ENCODE assay signal across 28 cellular contexts in genomic region chr15:101156061-101156460, GRCh38.
DNase-seq lines count a peak whose midpoint lies in the region; ATAC-seq, FAIRE-seq and TF ChIP-seq lines count a peak whose summit lies in the region.
"Had no signal": no experiment of that assay in that cellular context is flagged by ENCODE, and none has a peak within 500 bp of the region (broad histone marks: within the 10 kb centered on the region; RNA-seq: fewer than 3 reads in every experiment).

No MANE protein-coding gene starts in this region.

- no peak overlapping the region for H3K9ac ChIP-seq in keratinocyte (ENCODE audit: control insufficient read depth, extremely low read depth, insufficient read depth, low read length)

- no peak overlapping the region for H3K27ac Mint-ChIP-seq in natural killer cell treated with Interleukin-12 subunit alpha and Interleukin-12 subunit beta and Interleukin-15 and Interleukin-18, amount 100 ng/mL, for 72 hours
- H3K27ac Mint-ChIP-seq in natural killer cell (no peak overlapping the region), IgD-negative memory B cell (peak overlapping the region in 1 of 3 donors; percentile 43)
- H3K27ac Mint-ChIP-seq: activated CD4-positive, alpha-beta T cell treated with anti-CD3 and anti-CD28 coated beads for 36 hours; T-helper 1 cell treated with Interleukin-12 subunit alpha and Interleukin-12 subunit beta and Interleukin-4 antibody, amounts not matched to agents 30 μg/mL and 1 μg/mL, for 36 hours had no signal

- ATAC-seq in natural killer cell treated with Interleukin-12 subunit alpha and Interleukin-12 subunit beta and Interleukin-15 and Interleukin-18, amount 100 ng/mL, for 72 hours = no peak
- ATAC-seq in natural killer cell = no peak
- no peak for ATAC-seq in aorta (ENCODE audit: low FRiP score)
- no peak for ATAC-seq in heart right ventricle
- ATAC-seq: activated CD4-positive, alpha-beta T cell treated with anti-CD3 and anti-CD28 coated beads for 36 hours; left cardiac atrium had no signal

- peak overlapping the region; percentile 31 for H3K4me2 ChIP-seq in keratinocyte (ENCODE audit: control insufficient read depth, extremely low read depth, insufficient read depth, low read depth, low read length)
- H3K4me2 ChIP-seq: PC-9, smooth muscle cell had no signal

- H3K27me3 Mint-ChIP-seq in natural killer cell treated with Interleukin-12 subunit alpha and Interleukin-12 subunit beta and Interleukin-15 and Interleukin-18, amount 100 ng/mL, for 72 hours = no peaks in the 10 kb centered on the region
- H3K27me3 Mint-ChIP-seq in natural killer cell (ENCODE audit: low read depth in 2 of 2) = no peaks in the 10 kb centered on the region
- peaks cover 12% of the 10 kb centered on the region for H3K27me3 Mint-ChIP-seq in IgD-negative memory B cell
- H3K27me3 Mint-ChIP-seq: activated CD4-positive, alpha-beta T cell treated with anti-CD3 and anti-CD28 coated beads for 36 hours had no signal

- WGBS in aorta, 2 donors = 91 to 92% methylated on average over 6 of the region's 6 CpGs
- WGBS in heart right ventricle, 2 donors = 90 to 96% methylated on average over 6 of the region's 6 CpGs

- H3K36me3 ChIP-seq in keratinocyte (ENCODE audit: control insufficient read depth in 2 of 2, extremely low read depth in 1 of 2, insufficient read depth in 2 of 2, low read length in 2 of 2) = no peaks in the 10 kb centered on the region
- H3K36me3 ChIP-seq in aorta (ENCODE audit: control insufficient read depth in 1 of 2, insufficient read depth in 2 of 2, low read length in 1 of 2) = no peaks in the 10 kb centered on the region
- H3K36me3 ChIP-seq in heart right ventricle = no peaks in the 10 kb centered on the region
- H3K36me3 ChIP-seq: breast epithelium, colonic mucosa, suprapubic skin had no signal

- dilution Hi-C loops in keratinocyte (cut with MboI; ENCODE audit: extremely low pct_ligation_motif_present, low sequenced_read_pairs) = no loop called here

- H4K20me1 ChIP-seq in keratinocyte (ENCODE audit: control insufficient read depth, extremely low read depth, insufficient read depth, low read length) = no peaks in the 10 kb centered on the region

- no peak overlapping the region for H3K27ac ChIP-seq in keratinocyte (ENCODE audit: control insufficient read depth, insufficient read depth, low read length)
- H3K27ac ChIP-seq in aorta (ENCODE audit: low read depth in 1 of 2, low read length in 2 of 2) = no peak overlapping the region
- H3K27ac ChIP-seq in heart right ventricle = no peak overlapping the region
- H3K27ac ChIP-seq: breast epithelium, colonic mucosa, PC-9, suprapubic skin had no signal

- intact Hi-C loops in natural killer cell (cut with micrococcal nuclease) (no loop called here), aorta (cut with DNase I) (no loop called here), heart right ventricle (cut with DNase I) (no loop called here)

- no peak overlapping the region for H3K4me3 ChIP-seq in keratinocyte (ENCODE audit: control insufficient read depth in 2 of 3, extremely low read depth in 1 of 3, insufficient read depth in 2 of 3, low read depth in 1 of 3, low read length in 3 of 3)
- no peak overlapping the region for H3K4me3 ChIP-seq in aorta (ENCODE audit: low read length in 2 of 2)
- H3K4me3 ChIP-seq in heart right ventricle = no peak overlapping the region
- H3K4me3 ChIP-seq: breast epithelium, colonic mucosa, PC-9, smooth muscle cell, suprapubic skin had no signal

- no peaks in the 10 kb centered on the region for H3K79me2 ChIP-seq in keratinocyte (ENCODE audit: control insufficient read depth, insufficient read depth, low read length)

- H3K9me3 ChIP-seq in keratinocyte (ENCODE audit: control insufficient read depth, low read depth, low read length) (no peaks in the 10 kb centered on the region), aorta (ENCODE audit: control insufficient read depth, low read length) (no peaks in the 10 kb centered on the region), heart right ventricle (no peaks in the 10 kb centered on the region)
- H3K9me3 ChIP-seq: breast epithelium, colonic mucosa, suprapubic skin had no signal

- H3K4me3 Mint-ChIP-seq in natural killer cell treated with Interleukin-12 subunit alpha and Interleukin-12 subunit beta and Interleukin-15 and Interleukin-18, amount 100 ng/mL, for 72 hours = no peak overlapping the region
- H3K4me3 Mint-ChIP-seq in natural killer cell (no peak overlapping the region), IgD-negative memory B cell (peak overlapping the region; percentile 41 to 88 (median 66))
- H3K4me3 Mint-ChIP-seq: activated CD4-positive, alpha-beta T cell treated with anti-CD3 and anti-CD28 coated beads for 36 hours; T-helper 1 cell treated with Interleukin-12 subunit alpha and Interleukin-12 subunit beta and Interleukin-4 antibody, amounts not matched to agents 30 μg/mL and 1 μg/mL, for 36 hours had no signal

- FAIRE-seq in keratinocyte (lab: Jason Lieb, UNC) = no peak
- FAIRE-seq: H54 had no signal

- H3K36me3 Mint-ChIP-seq in natural killer cell treated with Interleukin-12 subunit alpha and Interleukin-12 subunit beta and Interleukin-15 and Interleukin-18, amount 100 ng/mL, for 72 hours = no peaks in the 10 kb centered on the region
- H3K36me3 Mint-ChIP-seq in natural killer cell = no peaks in the 10 kb centered on the region
- H3K36me3 Mint-ChIP-seq in IgD-negative memory B cell = peaks cover 5% of the 10 kb centered on the region

- H2AFZ ChIP-seq in keratinocyte (ENCODE audit: control insufficient read depth, low read length) = peak overlapping the region; percentile 62
- H2AFZ ChIP-seq: PC-9 had no signal

- H3K4me1 Mint-ChIP-seq in natural killer cell treated with Interleukin-12 subunit alpha and Interleukin-12 subunit beta and Interleukin-15 and Interleukin-18, amount 100 ng/mL, for 72 hours (ENCODE audit: low read depth in 2 of 2) = peaks cover 25 to 26% of the 10 kb centered on the region in 2 donors
- H3K4me1 Mint-ChIP-seq in natural killer cell (peaks cover 8 to 11% of the 10 kb centered on the region in 2 donors), IgD-negative memory B cell (peaks cover 12 to 20% (median 14%) of the 10 kb centered on the region in 3 donors)

- no peaks in the 10 kb centered on the region for H3K9me1 ChIP-seq in keratinocyte (ENCODE audit: control insufficient read depth, extremely low read depth, insufficient read depth, low read length)

- DNase-seq in natural killer cell treated with Interleukin-12 subunit alpha and Interleukin-12 subunit beta and Interleukin-15 and Interleukin-18, amount 100 ng/mL, for 72 hours (ENCODE audit: low spot score) = peak; percentile 44
- DNase-seq in natural killer cell = no peak
- DNase-seq in keratinocyte (ENCODE audit: low read depth, low spot score) = no peak
- DNase-seq in aorta = peak; percentile 21 to 43
- no peak for DNase-seq in Kasumi-1 (lab: John Stamatoyannopoulos, UW)
- DNase-seq in heart right ventricle = no peak
- DNase-seq in EL = no peak
- DNase-seq: activated CD4-positive, alpha-beta T cell treated with anti-CD3 and anti-CD28 coated beads for 36 hours; activated naive CD4-positive, alpha-beta T cell treated with Interleukin-2 at 50 U/mL for 16 hours; AML-193; amniotic stem cell; colonic mucosa; DMS53; effector memory CD4-positive, alpha-beta T cell; erythroblast; left cardiac atrium; NCI-H1105; NCI-H1930; NCI-H226; occipital lobe; PC-9; SHP77 treated with DMSO at 0.1 percent for 48 hours had no signal

- H3K27me3 ChIP-seq in keratinocyte (ENCODE audit: control insufficient read depth, extremely low read depth, insufficient read depth, low read length) (no peaks in the 10 kb centered on the region), aorta (ENCODE audit: control insufficient read depth in 1 of 2, insufficient read depth in 2 of 2, low read length in 1 of 2) (no peaks in the 10 kb centered on the region), heart right ventricle (no peaks in the 10 kb centered on the region)
- H3K27me3 ChIP-seq: breast epithelium, colonic mucosa, suprapubic skin had no signal

- H3K9me3 Mint-ChIP-seq in natural killer cell treated with Interleukin-12 subunit alpha and Interleukin-12 subunit beta and Interleukin-15 and Interleukin-18, amount 100 ng/mL, for 72 hours = no peaks in the 10 kb centered on the region
- H3K9me3 Mint-ChIP-seq in natural killer cell (no peaks in the 10 kb centered on the region), IgD-negative memory B cell (no peaks in the 10 kb centered on the region)
- H3K9me3 Mint-ChIP-seq: T-helper 1 cell treated with Interleukin-12 subunit alpha and Interleukin-12 subunit beta and Interleukin-4 antibody, amounts not matched to agents 30 μg/mL and 1 μg/mL, for 36 hours had no signal

- TF ChIP-seq CTCF in natural killer cell (IDR thresholded peaks at IDR 0.05) (no peak), keratinocyte (optimal IDR thresholded peaks at IDR 0.05 in 1 of 3, IDR thresholded peaks at IDR 0.05 in 1 of 3, conservative IDR thresholded peaks at IDR 0.05 in 1 of 3; ENCODE audit: extremely low read depth in 1 of 3, insufficient read depth in 2 of 3, low read length in 3 of 3) (no peak), heart right ventricle (IDR thresholded peaks at IDR 0.05) (no peak)

- H3K4me1 ChIP-seq in keratinocyte (ENCODE audit: control insufficient read depth, extremely low read depth, insufficient read depth, low read length) (peaks cover 8% of the 10 kb centered on the region), aorta (ENCODE audit: control insufficient read depth in 1 of 2, insufficient read depth in 2 of 2, low read length in 2 of 2) (no peaks in the 10 kb centered on the region), heart right ventricle (peaks cover 0 to 13% (median 6%) of the 10 kb centered on the region in 9 donors)
- H3K4me1 ChIP-seq: breast epithelium, colonic mucosa, suprapubic skin had no signal

Comparison
In these comparisons a context has a peak if more than half of its experiments do, and no peak if none do; other contexts are left out.
1. DNase-seq: peak in natural killer cell treated with Interleukin-12 subunit alpha and Interleukin-12 subunit beta and Interleukin-15 and Interleukin-18, amount 100 ng/mL, for 72 hours (single experiment) and aorta (2 of 2); none in natural killer cell (single experiment), keratinocyte (single experiment), Kasumi-1 (0 of 2), heart right ventricle (0 of 2) and EL (single experiment).
2. H3K4me3 Mint-ChIP-seq: peak in IgD-negative memory B cell (4 of 4); none in natural killer cell treated with Interleukin-12 subunit alpha and Interleukin-12 subunit beta and Interleukin-15 and Interleukin-18, amount 100 ng/mL, for 72 hours (single experiment) and natural killer cell (single experiment).